In the genomic region with DNA sequence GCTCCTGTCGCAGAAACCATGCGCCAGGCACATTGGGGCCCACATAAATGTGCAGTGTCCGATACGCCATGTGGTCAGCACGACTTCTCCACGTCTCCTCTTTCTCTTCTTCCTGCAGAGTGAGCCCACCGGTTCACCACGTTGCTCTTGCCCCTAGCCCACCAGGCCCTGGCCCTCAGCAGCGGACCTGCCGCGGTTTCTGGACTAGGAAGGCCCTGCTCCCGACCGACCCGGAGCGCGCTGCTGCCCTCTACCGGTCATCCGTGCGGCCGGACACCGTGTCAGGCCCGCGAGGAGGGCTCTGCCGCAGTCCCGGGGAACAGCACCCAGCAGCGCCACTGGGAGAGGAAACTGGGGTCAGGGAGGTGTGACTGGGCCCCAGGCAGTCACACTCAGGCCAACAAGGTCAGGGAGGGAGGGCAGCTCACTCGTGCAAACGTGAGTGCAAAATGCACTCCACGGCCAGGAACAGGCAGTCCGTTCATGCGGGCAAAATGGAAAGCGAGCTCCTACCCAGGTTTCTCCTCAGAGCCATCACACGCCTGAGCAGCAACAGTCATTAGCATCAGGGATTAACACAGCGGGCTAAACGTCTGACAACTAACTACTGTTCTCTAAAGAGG, we compare ENCODE assay signal across 8 cellular contexts. TPM values are rescaled to one million over a fixed set of nuclear protein-coding genes. Genes with fewer than 3 reads are reported as not detected.
DNase-seq lines count a peak whose midpoint lies in the region; ATAC-seq and TF ChIP-seq lines count a peak whose summit lies in the region.

No MANE protein-coding gene starts in this region.

- ATAC-seq in HG02642 (IDR thresholded peaks at IDR 0.05; ENCODE audit: poor library complexity, unreplicated experiment), result peak; percentile 58

- H3K4me1 ChIP-seq in iPS-18a (ENCODE audit: control insufficient read depth, low read depth, low read length) (peaks cover 10% of the 10 kb centered on the region), spleen (peaks cover 9 to 32% (median 23%) of the 10 kb centered on the region in 6 donors)

- TF ChIP-seq CTCF in Calu3 (IDR thresholded peaks at IDR 0.05; ENCODE audit: unreplicated experiment), result peak; percentile 36
- peak; percentile 84 for TF ChIP-seq CTCF in astrocyte of the cerebellum (IDR thresholded peaks at IDR 0.05; ENCODE audit: low read depth, low read length, missing control alignments)
- TF ChIP-seq CTCF in spleen (IDR thresholded peaks at IDR 0.05 in 8 of 11, conservative IDR thresholded peaks at IDR 0.05 in 3 of 11), result peak; percentile 47 to 92 (median 79)

- intact Hi-C loops in Calu3 (cut with micrococcal nuclease; ENCODE audit: unreplicated experiment), result no loop called here
- intact Hi-C loops in spleen (cut with DNase I; ENCODE audit: low total_unique reads), result no loop called here

- H3K27ac ChIP-seq in iPS-18a (ENCODE audit: low read length) (no peak overlapping the region), spleen (no peak overlapping the region)

- H3K4me1 Mint-ChIP-seq in Calu3 (ENCODE audit: low read depth, unreplicated experiment), result peaks cover 13% of the 10 kb centered on the region

- H3K9ac ChIP-seq in iPS-18a (ENCODE audit: low read length), result no peak overlapping the region

- in situ Hi-C loops in astrocyte of the cerebellum (cut with HindIII; ENCODE audit: low sequenced_read_pairs), result no loop called here

- no peaks in the 10 kb centered on the region for H3K9me3 ChIP-seq in iPS-18a (ENCODE audit: control insufficient read depth, low read depth, low read length)
- no peaks in the 10 kb centered on the region for H3K9me3 ChIP-seq in spleen

- no peaks in the 10 kb centered on the region for H3K36me3 ChIP-seq in iPS-18a (ENCODE audit: control insufficient read depth, low read depth, low read length)
- peaks cover 0 to 40% (median 0%) of the 10 kb centered on the region in 6 donors for H3K36me3 ChIP-seq in spleen

- WGBS in spleen, 5 donors, result 17 to 24% (median 20%) methylated on average over 27 to 35 of the region's 35 CpGs

- no TSS peak for BruUV-seq in Calu3 (replicated peaks; lab: Mats Ljungman, UMichigan)

- TF ChIP-seq POLR2A in spleen (IDR thresholded peaks at IDR 0.05), result no peak

- H3K4me3 ChIP-seq in astrocyte of the cerebellum (ENCODE audit: low read depth, low read length) (peak overlapping the region; percentile 14), iPS-18a (ENCODE audit: low read length) (peak overlapping the region; percentile 52), spleen (peak overlapping the region in 6 of 8 donors; percentile 4 to 59 (median 21))

- no peaks in the 10 kb centered on the region for H3K27me3 Mint-ChIP-seq in Calu3 (ENCODE audit: unreplicated experiment)

- no peaks in the 10 kb centered on the region for H3K9me3 Mint-ChIP-seq in Calu3 (ENCODE audit: low read depth, unreplicated experiment)

- peaks cover 16% of the 10 kb centered on the region for H3K36me3 Mint-ChIP-seq in Calu3 (ENCODE audit: insufficient read depth, unreplicated experiment)

- peaks cover 39% of the 10 kb centered on the region for H3K27me3 ChIP-seq in iPS-18a (ENCODE audit: control insufficient read depth, insufficient read depth, low read length)
- H3K27me3 ChIP-seq in spleen (replicated peaks in 1 of 7), result peaks cover 0 to 39% (median 0%) of the 10 kb centered on the region in 7 donors

- no peak overlapping the region for H3K27ac Mint-ChIP-seq in Calu3 (ENCODE audit: unreplicated experiment)

- CTCF ChIA-PET in Calu3 (lab: Charles Lee), result interaction anchor here (1.0 kb wide), 1 partner anchor 331 kb away, joined by 4 read pairs; no protein-coding TSS in a partner anchor

- DNase-seq in Calu3 (peak; percentile 68), T follicular helper cell (ENCODE audit: low read depth) (peak; percentile 34), astrocyte of the cerebellum (ENCODE audit: low read depth) (no peak), spleen (peak; percentile 95), NCI-H774 (lab: John Stamatoyannopoulos, UW) (no peak), middle frontal gyrus (ENCODE audit: extremely low spot score, low spot score) (no peak)

- no peak overlapping the region for H3K4me3 Mint-ChIP-seq in Calu3 (ENCODE audit: low read depth, unreplicated experiment)

RNA-seq across cellular contexts. Expression of a gene that starts 13.7 kb away (rescaled TPM):
- total RNA-seq in Calu3 (2022) (11.7 and 17.3 TPM in 2 replicates), spleen (10 to 100 TPM in 6 of 7 donors, 1 to 10 TPM in 1; 9.4 to 28.2 (median 15.3) TPM)
- polyA plus RNA-seq in spleen, result 1 to 10 TPM; 1.0 to 1.6 (median 1.2) TPM

Comparison
In these comparisons a context has a peak if more than half of its experiments do, and no peak if none do; other contexts are left out.
1. DNase-seq: peak in Calu3 (single experiment), T follicular helper cell (single experiment) and spleen (single experiment); none in astrocyte of the cerebellum (single experiment), NCI-H774 (single experiment) and middle frontal gyrus (single experiment).
2. Peak in every context shown above with its lines, with median percentiles within 50 percentile points of each other: CTCF ChIP-seq and H3K4me3 ChIP-seq.